Comparison of ENCODE assay signal across 8 cellular contexts in genomic region chr6:24933868-24934401, GRCh38. TPM values are rescaled to one million over a fixed set of nuclear protein-coding genes. Genes with fewer than 3 reads are reported as not detected.
DNase-seq lines count a peak whose midpoint lies in the region; ATAC-seq and TF ChIP-seq lines count a peak whose summit lies in the region.

No MANE protein-coding gene starts in this region.

- H3F3A ChIP-seq in neural cell (ENCODE audit: insufficient read depth, low read length, poor library complexity, severe bottlenecking) = no peaks in the 10 kb centered on the region

- no peaks in the 10 kb centered on the region for H3K79me2 ChIP-seq in neural cell (replicated peaks; ENCODE audit: insufficient read depth, low read length)

- H3K9me3 ChIP-seq in neural cell (ENCODE audit: low read length) = no peaks in the 10 kb centered on the region

- no peak overlapping the region for H3K4me3 ChIP-seq in brain microvascular endothelial cell (ENCODE audit: low read depth, low read length)
- no peak overlapping the region for H3K4me3 ChIP-seq in neural cell (ENCODE audit: low read length)

- H3K36me3 ChIP-seq in brain microvascular endothelial cell (replicated peaks) (no peaks in the 10 kb centered on the region), neural cell (ENCODE audit: insufficient read depth, low read length) (no peaks in the 10 kb centered on the region)

- peak; percentile 68 for TF ChIP-seq CTCF in brain microvascular endothelial cell (IDR thresholded peaks at IDR 0.05; ENCODE audit: low read depth, low read length, missing control alignments)
- peak; percentile 34 for TF ChIP-seq CTCF in neural cell (IDR thresholded peaks at IDR 0.05; ENCODE audit: poor library complexity, severe bottlenecking)

- H3K9ac ChIP-seq in neural cell (ENCODE audit: low read length) = no peak overlapping the region

- no peaks in the 10 kb centered on the region for H4K20me1 ChIP-seq in neural cell (ENCODE audit: insufficient read depth)

- DNase-seq in activated gamma-delta T cell treated with Interleukin-2 at 50 U/mL for 16 hours (peak; percentile 41), activated gamma-delta T cell (lab: John Stamatoyannopoulos, UW) (no peak), NCI-H69 (lab: John Stamatoyannopoulos, UW) (peak; percentile 78), brain microvascular endothelial cell (no peak), GOT3 (lab: John Stamatoyannopoulos, UW) (no peak)

- H3K27me3 ChIP-seq in brain microvascular endothelial cell (replicated peaks) (no peaks in the 10 kb centered on the region), neural cell (ENCODE audit: insufficient read depth, low read depth, low read length) (no peaks in the 10 kb centered on the region)

- H3K4me2 ChIP-seq in neural cell (ENCODE audit: low read length) = no peak overlapping the region

- TF ChIP-seq RAD21 in neural cell (conservative IDR thresholded peaks at IDR 0.05) = no peak

- in situ Hi-C loops in brain microvascular endothelial cell (cut with HindIII; ENCODE audit: low pct_ligation_motif_present, low sequenced_read_pairs) = no loop called here

- H2AFZ ChIP-seq in neural cell (ENCODE audit: low read depth, low read length) = no peak overlapping the region

- no peak for TF ChIP-seq EP300 in neural cell (conservative IDR thresholded peaks at IDR 0.05; ENCODE audit: poor library complexity, severe bottlenecking)

- H3K9me2 ChIP-seq in neural cell (ENCODE audit: insufficient read depth, low read length) = no peaks in the 10 kb centered on the region

- no peak for ATAC-seq in HG03159 (IDR thresholded peaks at IDR 0.05; ENCODE audit: unreplicated experiment)
- no peak for ATAC-seq in HG03460 (IDR thresholded peaks at IDR 0.05; ENCODE audit: unreplicated experiment)

- no peak overlapping the region for H3K27ac ChIP-seq in brain microvascular endothelial cell
- H3K27ac ChIP-seq in neural cell (ENCODE audit: low read length) = no peak overlapping the region

TF ChIP-seq in neural cell, 6 proteins besides CTCF, POLR2A, EP300 and RAD21:
- TF ChIP-seq REST (IDR thresholded peaks at IDR 0.05; ENCODE audit: borderline replicate concordance) (no peak), MXI1 (conservative IDR thresholded peaks at IDR 0.05; ENCODE audit: poor library complexity, severe bottlenecking) (no peak), POLR2AphosphoS5 (IDR thresholded peaks at IDR 0.05) (no peak), TAF1 (IDR thresholded peaks at IDR 0.05; ENCODE audit: low read depth) (no peak), EZH2 (IDR thresholded peaks at IDR 0.05; ENCODE audit: borderline replicate concordance, insufficient read depth, low read length, poor library complexity, severe bottlenecking) (no peak), SMC3 (conservative IDR thresholded peaks at IDR 0.05; ENCODE audit: poor library complexity) (no peak)

RNA-seq across cellular contexts. Expression of gene RIPOR2, which starts 1.8 kb away (rescaled TPM):
- 77.6 and 83.8 TPM in 2 replicates for polyA plus RNA-seq in neural cell
- polyA minus RNA-seq in neural cell = 141 and 142 TPM in 2 replicates

Comparison
In these comparisons a context has a peak if more than half of its experiments do, and no peak if none do; other contexts are left out.
1. DNase-seq: peak in activated gamma-delta T cell treated with Interleukin-2 at 50 U/mL for 16 hours (single experiment) and NCI-H69 (single experiment); none in activated gamma-delta T cell (single experiment), brain microvascular endothelial cell (single experiment) and GOT3 (single experiment).